7 cellular contexts compared by ENCODE assay signal in the genomic region with DNA sequence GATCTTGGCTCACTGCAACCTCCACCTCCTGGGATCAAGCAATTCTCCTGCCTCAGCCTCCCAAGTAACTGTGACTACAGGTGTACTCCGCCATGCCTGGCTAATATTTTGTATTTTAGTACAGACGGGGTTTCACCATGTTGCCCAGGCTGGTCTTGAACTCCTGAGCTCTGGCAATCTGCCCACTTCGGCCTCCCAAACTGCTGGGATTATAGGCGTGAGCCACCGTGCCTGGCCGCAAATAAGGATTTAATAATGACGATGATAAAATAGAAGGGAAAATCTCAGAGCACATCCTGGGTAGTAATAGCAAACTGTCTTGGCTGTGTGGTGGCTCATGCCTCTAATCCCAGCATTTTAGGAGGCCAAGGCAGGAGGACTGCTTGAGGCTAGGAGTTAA. TPM values are rescaled to one million over a fixed set of nuclear protein-coding genes. Genes with fewer than 3 reads are reported as not detected.
DNase-seq lines count a peak whose midpoint lies in the region; ATAC-seq and TF ChIP-seq lines count a peak whose summit lies in the region.
"Not testable (repeated sequence)": the region's sequence is repeated elsewhere in the genome, so short reads cannot be mapped to it uniquely, and the experiment has no call there.

No MANE protein-coding gene starts in this region.

- not testable (repeated sequence) for H3K4me2 ChIP-seq in SU-DHL-6 (ENCODE audit: low read depth, low read length, poor library complexity, severe bottlenecking)

- H3K36me3 Mint-ChIP-seq in activated T-helper 1 cell treated with anti-CD3 and anti-CD28 coated beads, Interleukin-12 subunit alpha, Interleukin-12 subunit beta, Interleukin-2, Interleukin-4 antibody, amounts not matched to agents 30 ng/mL and 10 ng/mL and 1 ng/mL, durations not matched to agents 14 hours and 24 hours and 36 hours (ENCODE audit: low read depth); chondrocyte (ENCODE audit: low read depth); naive thymus-derived CD4-positive, alpha-beta T cell; stimulated activated naive CD8-positive, alpha-beta T cell treated with anti-CD3 and anti-CD28 coated beads, Interleukin-15, Interleukin-2, amounts not matched to agents 100 ng/mL and 50 ng/mL, for 24 hours (ENCODE audit: low read depth): not testable (repeated sequence)

- ATAC-seq in naive thymus-derived CD4-positive, alpha-beta T cell: not testable (repeated sequence)

- DNase-seq in activated T-helper 1 cell treated with anti-CD3 and anti-CD28 coated beads, Interleukin-12 subunit alpha, Interleukin-12 subunit beta, Interleukin-2, Interleukin-4 antibody, amounts not matched to agents 30 ng/mL and 10 ng/mL and 1 ng/mL, durations not matched to agents 14 hours and 24 hours and 36 hours (ENCODE audit: low spot score); chondrocyte (ENCODE audit: low spot score); left ventricle myocardium inferior; naive thymus-derived CD4-positive, alpha-beta T cell: not testable (repeated sequence)

- not testable (repeated sequence) for H3K9me3 ChIP-seq in HEK293 (ENCODE audit: control insufficient read depth, insufficient read depth, low read depth, low read length); SU-DHL-6 (ENCODE audit: insufficient read depth, low read length); left ventricle myocardium inferior (replicated peaks); naive thymus-derived CD4-positive, alpha-beta T cell (ENCODE audit: control insufficient read depth in 2 of 3, low read length in 3 of 3)

- peak overlapping the region; percentile 97 for H3K27ac Mint-ChIP-seq in activated T-helper 1 cell treated with anti-CD3 and anti-CD28 coated beads, Interleukin-12 subunit alpha, Interleukin-12 subunit beta, Interleukin-2, Interleukin-4 antibody, amounts not matched to agents 30 ng/mL and 10 ng/mL and 1 ng/mL, durations not matched to agents 14 hours and 24 hours and 36 hours
- H3K27ac Mint-ChIP-seq in chondrocyte (ENCODE audit: unreplicated experiment): peak overlapping the region; percentile 93
- H3K27ac Mint-ChIP-seq in naive thymus-derived CD4-positive, alpha-beta T cell: peak overlapping the region; percentile 87 to 100 (median 96)
- peak overlapping the region; percentile 91 for H3K27ac Mint-ChIP-seq in stimulated activated naive CD8-positive, alpha-beta T cell treated with anti-CD3 and anti-CD28 coated beads, Interleukin-15, Interleukin-2, amounts not matched to agents 100 ng/mL and 50 ng/mL, for 24 hours

- not testable (repeated sequence) for H3K4me3 Mint-ChIP-seq in activated T-helper 1 cell treated with anti-CD3 and anti-CD28 coated beads, Interleukin-12 subunit alpha, Interleukin-12 subunit beta, Interleukin-2, Interleukin-4 antibody, amounts not matched to agents 30 ng/mL and 10 ng/mL and 1 ng/mL, durations not matched to agents 14 hours and 24 hours and 36 hours; chondrocyte (ENCODE audit: unreplicated experiment); stimulated activated naive CD8-positive, alpha-beta T cell treated with anti-CD3 and anti-CD28 coated beads, Interleukin-15, Interleukin-2, amounts not matched to agents 100 ng/mL and 50 ng/mL, for 24 hours
- H3K4me3 Mint-ChIP-seq in naive thymus-derived CD4-positive, alpha-beta T cell: peak overlapping the region in 5 of 10 donors; percentile 35 to 79 (median 68)

- not testable (repeated sequence) for H3K27me3 Mint-ChIP-seq in activated T-helper 1 cell treated with anti-CD3 and anti-CD28 coated beads, Interleukin-12 subunit alpha, Interleukin-12 subunit beta, Interleukin-2, Interleukin-4 antibody, amounts not matched to agents 30 ng/mL and 10 ng/mL and 1 ng/mL, durations not matched to agents 14 hours and 24 hours and 36 hours (ENCODE audit: insufficient read depth); chondrocyte (ENCODE audit: low read depth); naive thymus-derived CD4-positive, alpha-beta T cell; stimulated activated naive CD8-positive, alpha-beta T cell treated with anti-CD3 and anti-CD28 coated beads, Interleukin-15, Interleukin-2, amounts not matched to agents 100 ng/mL and 50 ng/mL, for 24 hours

- not testable (repeated sequence) for H3K4me1 ChIP-seq in HEK293 (ENCODE audit: control insufficient read depth, insufficient read depth, low read length)
- H3K4me1 ChIP-seq in left ventricle myocardium inferior: peaks cover 71% of the 10 kb centered on the region
- peaks cover 46 to 48% of the 10 kb centered on the region in 2 donors for H3K4me1 ChIP-seq in naive thymus-derived CD4-positive, alpha-beta T cell (ENCODE audit: control insufficient read depth in 2 of 2, insufficient read depth in 2 of 2, low read length in 2 of 2)

- H3K9me3 Mint-ChIP-seq in activated T-helper 1 cell treated with anti-CD3 and anti-CD28 coated beads, Interleukin-12 subunit alpha, Interleukin-12 subunit beta, Interleukin-2, Interleukin-4 antibody, amounts not matched to agents 30 ng/mL and 10 ng/mL and 1 ng/mL, durations not matched to agents 14 hours and 24 hours and 36 hours; chondrocyte (ENCODE audit: low read depth); naive thymus-derived CD4-positive, alpha-beta T cell; stimulated activated naive CD8-positive, alpha-beta T cell treated with anti-CD3 and anti-CD28 coated beads, Interleukin-15, Interleukin-2, amounts not matched to agents 100 ng/mL and 50 ng/mL, for 24 hours: not testable (repeated sequence)

- not testable (repeated sequence) for H3K27me3 ChIP-seq in SU-DHL-6 (ENCODE audit: low read length); left ventricle myocardium inferior (ENCODE audit: low read depth); naive thymus-derived CD4-positive, alpha-beta T cell (ENCODE audit: control insufficient read depth in 2 of 2, insufficient read depth in 2 of 2, low read length in 2 of 2)

- intact Hi-C loops in activated T-helper 1 cell treated with anti-CD3 and anti-CD28 coated beads, Interleukin-12 subunit alpha, Interleukin-12 subunit beta, Interleukin-2, Interleukin-4 antibody, amounts not matched to agents 30 ng/mL and 10 ng/mL and 1 ng/mL, durations not matched to agents 14 hours and 24 hours and 36 hours (cut with micrococcal nuclease): loop anchor here (1.0 kb wide), 3 partner anchors 31 to 74 kb away; no protein-coding TSS in a partner anchor
- intact Hi-C loops in left ventricle myocardium inferior (cut with micrococcal nuclease): not testable (repeated sequence)
- intact Hi-C loops in naive thymus-derived CD4-positive, alpha-beta T cell (cut with micrococcal nuclease): loop anchor here (1.0 to 5.0 kb wide), 5 partner anchors 16 to 84 kb away; a partner anchor contains a TSS

- not testable (repeated sequence) for H3K79me2 ChIP-seq in SU-DHL-6 (ENCODE audit: insufficient read depth, low read length)

- TF ChIP-seq CTCF in HEK293 (tag by site-specific recombination; IDR thresholded peaks at IDR 0.05); SU-DHL-6 (IDR thresholded peaks at IDR 0.05; ENCODE audit: insufficient read depth, low read length, poor library complexity, severe bottlenecking); chondrocyte (IDR thresholded peaks at IDR 0.05); left ventricle myocardium inferior (IDR thresholded peaks at IDR 0.05; ENCODE audit: borderline replicate concordance): not testable (repeated sequence)

- H3K27ac ChIP-seq in HEK293 (ENCODE audit: extremely low read depth, low read depth, low read length): peak overlapping the region; percentile 12; the same call in 1 of the 2 replicates
- peak overlapping the region; percentile 84 for H3K27ac ChIP-seq in SU-DHL-6 (ENCODE audit: low read depth, low read length)
- peak overlapping the region; percentile 92 for H3K27ac ChIP-seq in left ventricle myocardium inferior (replicated peaks)
- peak overlapping the region; percentile 69 for H3K27ac ChIP-seq in naive thymus-derived CD4-positive, alpha-beta T cell (ENCODE audit: low read depth, low read length)

- H4K20me1 ChIP-seq in SU-DHL-6 (ENCODE audit: low read depth, low read length): not testable (repeated sequence)

- not testable (repeated sequence) for H3K36me3 ChIP-seq in HEK293 (ENCODE audit: control insufficient read depth in 2 of 2, insufficient read depth in 1 of 2, low read length in 2 of 2); SU-DHL-6 (ENCODE audit: low read length); left ventricle myocardium inferior; naive thymus-derived CD4-positive, alpha-beta T cell (ENCODE audit: control insufficient read depth in 2 of 3, insufficient read depth in 3 of 3, low read length in 3 of 3)

- not testable (repeated sequence) for H3K9me2 ChIP-seq in SU-DHL-6 (replicated peaks; ENCODE audit: insufficient read depth, low read length)

- not testable (repeated sequence) for H3K4me3 ChIP-seq in HEK293 (ENCODE audit: low read depth, low read length); SU-DHL-6 (ENCODE audit: insufficient read depth, low read length, poor library complexity, severe bottlenecking); left ventricle myocardium inferior; naive thymus-derived CD4-positive, alpha-beta T cell (ENCODE audit: low read length)

- H2AFZ ChIP-seq in SU-DHL-6 (ENCODE audit: low read depth, low read length, severe bottlenecking): not testable (repeated sequence)

- peaks cover 52% of the 10 kb centered on the region for H3K4me1 Mint-ChIP-seq in activated T-helper 1 cell treated with anti-CD3 and anti-CD28 coated beads, Interleukin-12 subunit alpha, Interleukin-12 subunit beta, Interleukin-2, Interleukin-4 antibody, amounts not matched to agents 30 ng/mL and 10 ng/mL and 1 ng/mL, durations not matched to agents 14 hours and 24 hours and 36 hours (ENCODE audit: low read depth)
- peaks cover 30% of the 10 kb centered on the region for H3K4me1 Mint-ChIP-seq in chondrocyte (ENCODE audit: low read depth)
- peaks cover 14 to 59% (median 50%) of the 10 kb centered on the region in 7 donors for H3K4me1 Mint-ChIP-seq in naive thymus-derived CD4-positive, alpha-beta T cell
- peaks cover 59% of the 10 kb centered on the region for H3K4me1 Mint-ChIP-seq in stimulated activated naive CD8-positive, alpha-beta T cell treated with anti-CD3 and anti-CD28 coated beads, Interleukin-15, Interleukin-2, amounts not matched to agents 100 ng/mL and 50 ng/mL, for 24 hours (ENCODE audit: low read depth)

- POLR2A ChIA-PET in HEK293 (lab: Yijun Ruan, JAX): interaction anchor here (1.4 kb wide), 1 partner anchor 15 kb away, joined by 12 read pairs; no protein-coding TSS in a partner anchor
- POLR2A ChIA-PET in naive thymus-derived CD4-positive, alpha-beta T cell (lab: Charles Lee): interaction anchor here (0.9 to 2.3 kb wide), 9 partner anchors 8 to 130 kb away, joined by 3 to 18 read pairs (median 3); a partner anchor contains a TSS

- H3F3A ChIP-seq in SU-DHL-6 (ENCODE audit: insufficient read depth): peaks cover 40% of the 10 kb centered on the region

- CTCF ChIA-PET in HEK293 (lab: Yijun Ruan, JAX): interaction anchor here (1.1 to 2.0 kb wide), 5 partner anchors 8 to 149 kb away, joined by 3 to 6 read pairs (median 4); no protein-coding TSS in a partner anchor
- CTCF ChIA-PET in naive thymus-derived CD4-positive, alpha-beta T cell (lab: Charles Lee): not testable (repeated sequence)

- H3K9ac ChIP-seq in SU-DHL-6 (ENCODE audit: low read length): not testable (repeated sequence)

RNA-seq across cellular contexts. Expression of a gene that starts 30.5 kb away (rescaled TPM):
- total RNA-seq in activated T-helper 1 cell treated with anti-CD3 and anti-CD28 coated beads, Interleukin-12 subunit alpha, Interleukin-12 subunit beta, Interleukin-2, Interleukin-4 antibody, amounts not matched to agents 30 ng/mL and 10 ng/mL and 1 ng/mL, durations not matched to agents 14 hours and 24 hours and 36 hours: 95.2 and 95.3 TPM in 2 replicates
- total RNA-seq in chondrocyte (45.7 to 54.9 TPM (median 48.5 TPM) in 3 replicates), left ventricle myocardium inferior (113 TPM)
- total RNA-seq in naive thymus-derived CD4-positive, alpha-beta T cell: 10 to 100 TPM; 35.5 to 69.9 (median 37.7) TPM
- polyA plus RNA-seq in naive thymus-derived CD4-positive, alpha-beta T cell: 100 to 1,000 TPM; 135 to 154 TPM

RNA-seq across cellular contexts. Expression of a gene that starts 55.9 kb away (rescaled TPM):
- 22.3 and 25.0 TPM in 2 replicates for total RNA-seq in activated T-helper 1 cell treated with anti-CD3 and anti-CD28 coated beads, Interleukin-12 subunit alpha, Interleukin-12 subunit beta, Interleukin-2, Interleukin-4 antibody, amounts not matched to agents 30 ng/mL and 10 ng/mL and 1 ng/mL, durations not matched to agents 14 hours and 24 hours and 36 hours
- total RNA-seq in chondrocyte: 21.0 to 23.1 TPM (median 23.0 TPM) in 3 replicates
- 9.8 TPM for total RNA-seq in left ventricle myocardium inferior
- 10 to 100 TPM in 3 of 5 experiments, 1 to 10 TPM in 2; 2.3 to 13.1 (median 11.4) TPM for total RNA-seq in naive thymus-derived CD4-positive, alpha-beta T cell
- polyA plus RNA-seq in naive thymus-derived CD4-positive, alpha-beta T cell: 1 to 10 TPM; 2.3 to 5.6 TPM

Comparison
In these comparisons a context has a peak if more than half of its experiments do, and no peak if none do; other contexts are left out.
1. H3K27ac ChIP-seq: peak in every context shown above with its lines; median percentile 92 in left ventricle myocardium inferior; 84 in SU-DHL-6; 69 in naive thymus-derived CD4-positive, alpha-beta T cell; 12 in HEK293.